ENCODE assay signal across 11 cellular contexts in the genomic region with DNA sequence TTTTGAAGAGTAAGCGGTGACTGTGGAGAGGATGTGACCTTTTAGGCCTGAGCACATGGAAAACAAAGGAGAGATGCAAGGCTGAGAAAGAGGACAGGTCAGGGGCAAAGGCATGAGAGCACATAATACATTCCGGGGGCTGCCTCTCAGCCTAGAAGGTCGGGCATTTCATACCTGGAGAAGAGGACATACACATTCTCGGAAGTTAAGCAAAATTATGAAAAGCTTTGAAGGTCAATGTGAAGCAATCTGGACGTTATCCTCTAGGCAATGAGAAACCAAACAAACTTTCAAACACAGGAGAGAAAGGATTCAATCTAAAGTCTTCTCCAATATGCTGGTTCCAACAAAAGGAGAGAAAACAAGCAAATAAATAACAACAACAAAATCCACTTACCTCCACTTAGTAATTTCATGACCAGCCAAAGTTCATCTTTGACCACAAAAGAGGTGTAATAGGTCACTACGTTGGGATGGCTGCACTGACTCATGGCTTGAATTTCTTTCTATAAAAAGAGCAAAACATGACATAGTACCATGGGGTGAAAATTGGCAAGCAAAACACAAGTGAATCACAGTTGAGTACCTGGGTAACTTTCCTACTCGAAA.
DNase-seq lines count a peak whose midpoint lies in the region; ATAC-seq and TF ChIP-seq lines count a peak whose summit lies in the region.
"Had no signal": no experiment of that assay in that cellular context is flagged by ENCODE, and none has a peak within 500 bp of the region (broad histone marks: within the 10 kb centered on the region; RNA-seq: fewer than 3 reads in every experiment).

No MANE protein-coding gene starts in this region.

- H3K27ac Mint-ChIP-seq in activated naive CD8-positive, alpha-beta T cell = peak overlapping the region; percentile 35
- H3K27ac Mint-ChIP-seq: neural progenitor cell had no signal

- intact Hi-C loops in right cardiac atrium (cut with DNase I) = no loop called here
- intact Hi-C loops in posterior vena cava (cut with DNase I) = no loop called here

- peaks cover 7% of the 10 kb centered on the region for H3K4me1 ChIP-seq in right cardiac atrium (ENCODE audit: control insufficient read depth, insufficient read depth, low read length)
- H3K4me1 ChIP-seq: SJSA1 had no signal

- H3K4me3 Mint-ChIP-seq in activated naive CD8-positive, alpha-beta T cell = no peak overlapping the region
- H3K4me3 Mint-ChIP-seq: neural progenitor cell had no signal

- no peak for TF ChIP-seq CTCF in AG10803 (conservative IDR thresholded peaks at IDR 0.05; ENCODE audit: low read length)

- H3K4me3 ChIP-seq in AG10803 (ENCODE audit: low read length) (no peak overlapping the region), right cardiac atrium (ENCODE audit: low read length) (no peak overlapping the region)
- H3K4me3 ChIP-seq: neural progenitor cell, SJSA1 had no signal

- WGBS in right cardiac atrium = 86% methylated on average over 7 of the region's 7 CpGs

- ATAC-seq in right cardiac atrium = no peak
- ATAC-seq in HG03159 (IDR thresholded peaks at IDR 0.05; ENCODE audit: unreplicated experiment) = no peak
- ATAC-seq in HG03097 (IDR thresholded peaks at IDR 0.05; ENCODE audit: low FRiP score, unreplicated experiment) = no peak

- DNase-seq in AG10803 (ENCODE audit: low read depth) (peak; percentile 27), HCEC 1CT (peak; percentile 77), right cardiac atrium (no peak), HuH-7 (ENCODE audit: low spot score) (no peak), posterior vena cava (ENCODE audit: low spot score) (no peak)
- DNase-seq: NCI-H2171 had no signal

- H3K9me3 Mint-ChIP-seq in activated naive CD8-positive, alpha-beta T cell (ENCODE audit: low read depth) = no peaks in the 10 kb centered on the region
- H3K9me3 Mint-ChIP-seq: neural progenitor cell had no signal

- no peaks in the 10 kb centered on the region for H3K27me3 Mint-ChIP-seq in activated naive CD8-positive, alpha-beta T cell

- H3K4me1 Mint-ChIP-seq in activated naive CD8-positive, alpha-beta T cell (ENCODE audit: low read depth) = peaks cover 48% of the 10 kb centered on the region

- peaks cover 26% of the 10 kb centered on the region for H3K36me3 Mint-ChIP-seq in activated naive CD8-positive, alpha-beta T cell

- no peaks in the 10 kb centered on the region for H3K9me3 ChIP-seq in right cardiac atrium (ENCODE audit: control insufficient read depth, low read length)
- H3K9me3 ChIP-seq: SJSA1 had no signal

- H3K27me3 ChIP-seq in right cardiac atrium (ENCODE audit: control insufficient read depth, insufficient read depth) = no peaks in the 10 kb centered on the region
- H3K27me3 ChIP-seq: neural progenitor cell, SJSA1 had no signal

- peak overlapping the region; percentile 42 for H3K27ac ChIP-seq in right cardiac atrium (ENCODE audit: low read length)
- H3K27ac ChIP-seq: neural progenitor cell, SJSA1 had no signal

Comparison
In these comparisons a context has a peak if more than half of its experiments do, and no peak if none do; other contexts are left out.
1. DNase-seq: peak in AG10803 (single experiment) and HCEC 1CT (single experiment); none in right cardiac atrium (0 of 3), HuH-7 (single experiment) and posterior vena cava (single experiment).